Comparison of ENCODE assay signal across 25 cellular contexts in the genomic region with DNA sequence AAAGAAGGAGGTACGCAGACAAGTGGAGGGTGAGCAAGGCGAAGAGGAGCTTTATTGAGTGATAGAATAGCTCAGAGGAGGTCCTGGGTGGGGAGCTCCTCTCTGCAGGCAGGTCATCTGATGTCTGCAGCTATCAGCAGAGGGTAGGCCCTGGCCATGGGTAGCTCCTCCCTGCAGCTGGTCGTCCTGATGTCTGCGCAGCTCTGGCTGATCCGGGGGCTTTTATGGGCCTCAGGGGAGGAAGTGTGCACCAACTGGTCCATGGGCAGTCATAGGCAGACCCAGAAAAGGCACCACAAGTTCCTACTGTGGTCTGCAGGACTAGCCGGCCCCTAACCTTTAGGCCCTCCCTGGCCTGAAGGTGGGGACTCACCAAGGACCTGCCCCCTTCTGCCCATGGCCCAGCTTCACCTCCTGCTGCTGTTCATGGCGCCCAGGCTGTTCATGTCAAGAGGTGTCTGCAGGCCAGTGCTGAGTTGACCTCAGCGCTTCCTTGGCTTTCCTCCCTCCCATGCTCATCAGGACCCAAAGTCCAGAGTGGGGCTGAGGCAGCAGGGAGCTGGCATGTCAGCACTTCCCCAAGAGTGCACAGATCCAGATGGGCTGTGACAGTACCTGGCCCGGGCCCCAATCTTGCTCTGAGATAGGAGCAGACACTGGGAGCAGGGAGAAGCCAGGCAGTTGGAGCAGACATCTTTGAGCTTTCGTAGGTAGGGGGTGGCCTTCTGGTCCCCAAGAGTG. TPM values are rescaled to one million over a fixed set of nuclear protein-coding genes. Genes with fewer than 3 reads are reported as not detected.
DNase-seq lines count a peak whose midpoint lies in the region; ATAC-seq, FAIRE-seq and TF ChIP-seq lines count a peak whose summit lies in the region.
"Had no signal": no experiment of that assay in that cellular context is flagged by ENCODE, and none has a peak within 500 bp of the region (broad histone marks: within the 10 kb centered on the region; RNA-seq: fewer than 3 reads in every experiment).

No MANE protein-coding gene starts in this region.

- no peaks in the 10 kb centered on the region for H3K9me3 ChIP-seq in left lung
- H3K9me3 ChIP-seq: HAP-1, MG63, Peyer's patch had no signal

- peaks cover 6% of the 10 kb centered on the region for H3K36me3 ChIP-seq in bronchial epithelial cell (ENCODE audit: control insufficient read depth, insufficient read depth, low read length)
- H3K36me3 ChIP-seq in left lung = peaks cover 0 to 19% of the 10 kb centered on the region in 2 donors
- H3K36me3 ChIP-seq: HAP-1, MG63 had no signal

- no peak for DNase-seq in activated T-cell treated with anti-CD3 and anti-CD28 coated beads, Interleukin-2, amount 50 U/mL, for 4 hours
- DNase-seq in activated T-cell treated with anti-CD3 and anti-CD28 coated beads, Interleukin-2, amount 50 U/mL, for 1 hour = no peak
- DNase-seq in bronchial epithelial cell (ENCODE audit: low read depth) (no peak), left lung (peak in 1 of 2 donors; percentile 53), NCI-H1930 (lab: John Stamatoyannopoulos, UW) (no peak), NCI-H774 (lab: John Stamatoyannopoulos, UW) (no peak)
- no peak for DNase-seq in stimulated activated effector memory CD8-positive, alpha-beta T cell treated with anti-CD3 and anti-CD28 coated beads, Interleukin-12 subunit alpha, Interleukin-12 subunit beta, amount 100 ng/mL, for 72 hours (ENCODE audit: low spot score in 2 of 2)
- no peak for DNase-seq in T-helper 2 cell treated with Interferon-gamma antibody and Interleukin-4, amounts not matched to agents 5 μg/mL and 100 μg/mL, for 36 hours (ENCODE audit: low spot score)
- DNase-seq: COR-L47, DMS 273 treated with DMSO at 0.1 percent for 48 hours, DND-41, GM23248, IMR-90, MG63, NCI-H1092 treated with DMSO at 0.1 percent for 48 hours, NCI-H146, NCI-H2081, NCI-H446 treated with DMSO at 0.1 percent for 48 hours, NCI-H69, Peyer's patch, Right ventricle myocardium superior had no signal

- peak; percentile 36 to 39 for ATAC-seq in activated T-cell treated with anti-CD3 and anti-CD28 coated beads, Interleukin-2, amount 50 U/mL, for 4 hours
- ATAC-seq in left lung = peak; percentile 15
- peak; percentile 42 for ATAC-seq in stimulated activated effector memory CD8-positive, alpha-beta T cell treated with anti-CD3 and anti-CD28 coated beads, Interleukin-12 subunit alpha, Interleukin-12 subunit beta, amount 100 ng/mL, for 72 hours

- H3K27me3 Mint-ChIP-seq in activated T-cell treated with anti-CD3 and anti-CD28 coated beads, Interleukin-2, amount 50 U/mL, for 4 hours (ENCODE audit: low read depth) = no peaks in the 10 kb centered on the region
- no peaks in the 10 kb centered on the region for H3K27me3 Mint-ChIP-seq in T-helper 2 cell treated with Interferon-gamma antibody and Interleukin-4, amounts not matched to agents 5 μg/mL and 100 μg/mL, for 36 hours (ENCODE audit: low read depth)
- H3K27me3 Mint-ChIP-seq: B cell had no signal

- no peaks in the 10 kb centered on the region for H3K9me3 Mint-ChIP-seq in activated T-cell treated with anti-CD3 and anti-CD28 coated beads, Interleukin-2, amount 50 U/mL, for 4 hours
- no peaks in the 10 kb centered on the region for H3K9me3 Mint-ChIP-seq in stimulated activated effector memory CD8-positive, alpha-beta T cell treated with anti-CD3 and anti-CD28 coated beads, Interleukin-12 subunit alpha, Interleukin-12 subunit beta, amount 100 ng/mL, for 72 hours
- no peaks in the 10 kb centered on the region for H3K9me3 Mint-ChIP-seq in T-helper 2 cell treated with Interferon-gamma antibody and Interleukin-4, amounts not matched to agents 5 μg/mL and 100 μg/mL, for 36 hours

- TF ChIP-seq CTCF in bronchial epithelial cell (IDR thresholded peaks at IDR 0.05; ENCODE audit: insufficient read depth, low read length, severe bottlenecking) (no peak), left lung (IDR thresholded peaks at IDR 0.05) (no peak)

- H3K27ac ChIP-seq in left lung = no peak overlapping the region
- H3K27ac ChIP-seq: GM23248, HL-60, Peyer's patch had no signal

- peaks cover 20% of the 10 kb centered on the region for H3K36me3 Mint-ChIP-seq in activated T-cell treated with anti-CD3 and anti-CD28 coated beads, Interleukin-2, amount 50 U/mL, for 4 hours (ENCODE audit: insufficient read depth)
- H3K36me3 Mint-ChIP-seq in stimulated activated effector memory CD8-positive, alpha-beta T cell treated with anti-CD3 and anti-CD28 coated beads, Interleukin-12 subunit alpha, Interleukin-12 subunit beta, amount 100 ng/mL, for 72 hours = peaks cover 38% of the 10 kb centered on the region
- peaks cover 9% of the 10 kb centered on the region for H3K36me3 Mint-ChIP-seq in T-helper 2 cell treated with Interferon-gamma antibody and Interleukin-4, amounts not matched to agents 5 μg/mL and 100 μg/mL, for 36 hours (ENCODE audit: low read depth)

- peaks cover 19% of the 10 kb centered on the region for H3K4me1 Mint-ChIP-seq in activated T-cell treated with anti-CD3 and anti-CD28 coated beads, Interleukin-2, amount 50 U/mL, for 4 hours (ENCODE audit: low read depth)
- peaks cover 32% of the 10 kb centered on the region for H3K4me1 Mint-ChIP-seq in stimulated activated effector memory CD8-positive, alpha-beta T cell treated with anti-CD3 and anti-CD28 coated beads, Interleukin-12 subunit alpha, Interleukin-12 subunit beta, amount 100 ng/mL, for 72 hours
- H3K4me1 Mint-ChIP-seq in T-helper 2 cell treated with Interferon-gamma antibody and Interleukin-4, amounts not matched to agents 5 μg/mL and 100 μg/mL, for 36 hours (ENCODE audit: low read depth) = peaks cover 6% of the 10 kb centered on the region
- H3K4me1 Mint-ChIP-seq: B cell had no signal

- FAIRE-seq in bronchial epithelial cell (lab: Jason Lieb, UNC) = peak; percentile 84

- H3K4me1 ChIP-seq in left lung = no peaks in the 10 kb centered on the region
- H3K4me1 ChIP-seq: HAP-1, Peyer's patch had no signal

- intact Hi-C loops in left lung (cut with DNase I) = no loop called here

- H3K27me3 ChIP-seq in bronchial epithelial cell (ENCODE audit: control insufficient read depth, insufficient read depth, low read length) (no peaks in the 10 kb centered on the region), left lung (no peaks in the 10 kb centered on the region)
- H3K27me3 ChIP-seq: MG63, Peyer's patch had no signal

- no peak overlapping the region for H3K27ac Mint-ChIP-seq in stimulated activated effector memory CD8-positive, alpha-beta T cell treated with anti-CD3 and anti-CD28 coated beads, Interleukin-12 subunit alpha, Interleukin-12 subunit beta, amount 100 ng/mL, for 72 hours
- no peak overlapping the region for H3K27ac Mint-ChIP-seq in T-helper 2 cell treated with Interferon-gamma antibody and Interleukin-4, amounts not matched to agents 5 μg/mL and 100 μg/mL, for 36 hours
- H3K27ac Mint-ChIP-seq: B cell had no signal

- no peak overlapping the region for H3K4me3 Mint-ChIP-seq in activated T-cell treated with anti-CD3 and anti-CD28 coated beads, Interleukin-2, amount 50 U/mL, for 4 hours
- H3K4me3 Mint-ChIP-seq in stimulated activated effector memory CD8-positive, alpha-beta T cell treated with anti-CD3 and anti-CD28 coated beads, Interleukin-12 subunit alpha, Interleukin-12 subunit beta, amount 100 ng/mL, for 72 hours = no peak overlapping the region
- H3K4me3 Mint-ChIP-seq in T-helper 2 cell treated with Interferon-gamma antibody and Interleukin-4, amounts not matched to agents 5 μg/mL and 100 μg/mL, for 36 hours = no peak overlapping the region
- H3K4me3 Mint-ChIP-seq: B cell had no signal

- no peak overlapping the region for H3K4me3 ChIP-seq in bronchial epithelial cell (ENCODE audit: low read depth, low read length)
- no peak overlapping the region for H3K4me3 ChIP-seq in left lung
- H3K4me3 ChIP-seq: GM23248, HAP-1, MG63, Peyer's patch had no signal

RNA-seq across cellular contexts. Expression of a gene that starts 46.1 kb away (rescaled TPM):
- total RNA-seq in activated T-cell treated with anti-CD3 and anti-CD28 coated beads, Interleukin-2, amount 50 U/mL, for 4 hours = 10 to 100 TPM; 20.7 to 33.2 (median 26.8) TPM
- total RNA-seq in bronchial epithelial cell = 46.3 and 62.9 TPM in 2 replicates
- 10 to 100 TPM; 25.4 to 35.2 TPM for total RNA-seq in left lung
- total RNA-seq: G401, GM23248 had no signal
